Comparison of ENCODE assay signal across 18 cellular contexts in genomic region chr18:398866-399637, GRCh38.
DNase-seq lines count a peak whose midpoint lies in the region; ATAC-seq and TF ChIP-seq lines count a peak whose summit lies in the region.
"Had no signal": no experiment of that assay in that cellular context is flagged by ENCODE, and none has a peak within 500 bp of the region (broad histone marks: within the 10 kb centered on the region; RNA-seq: fewer than 3 reads in every experiment).

No MANE protein-coding gene starts in this region.

- H3K27ac ChIP-seq in IMR-90 (ENCODE audit: insufficient read depth, low read length) (no peak overlapping the region), WERI-Rb-1 (no peak overlapping the region), body of pancreas (no peak overlapping the region)
- H3K27ac ChIP-seq: left lung, parathyroid adenoma had no signal

- ATAC-seq in IMR-90 (ENCODE audit: low read depth) = no peak
- no peak for ATAC-seq in body of pancreas
- no peak for ATAC-seq in HG03520 (IDR thresholded peaks at IDR 0.05; ENCODE audit: unreplicated experiment)
- ATAC-seq: GM12878, K562, left lung, PC-3 had no signal

- H3K14ac ChIP-seq in IMR-90 (replicated peaks; ENCODE audit: low read depth, low read length) = no peak overlapping the region

- H3K27me3 Mint-ChIP-seq in osteocyte (ENCODE audit: unreplicated experiment) = no peaks in the 10 kb centered on the region

- peaks cover 17% of the 10 kb centered on the region for H3K9me1 ChIP-seq in IMR-90 (ENCODE audit: insufficient read depth, low read length)

- H3K23ac ChIP-seq in IMR-90 (ENCODE audit: low read depth, low read length) = no peak overlapping the region

- H3K4me3 ChIP-seq in IMR-90 (ENCODE audit: insufficient read depth, low read depth, low read length) (no peak overlapping the region), WERI-Rb-1 (ENCODE audit: low read depth, low read length) (no peak overlapping the region), body of pancreas (no peak overlapping the region)
- H3K4me3 ChIP-seq: GM12878, K562, left lung had no signal

- DNase-seq in DMS 273 treated with DMSO at 0.1 percent for 48 hours (lab: John Stamatoyannopoulos, UW) = peak; percentile 31
- no peak for DNase-seq in IMR-90
- DNase-seq in WERI-Rb-1 = peak; percentile 26
- DNase-seq in osteocyte (ENCODE audit: extremely low spot score, unreplicated experiment) = no peak
- no peak for DNase-seq in OCI-M1 (lab: John Stamatoyannopoulos, UW)
- DNase-seq in body of pancreas = no peak
- DNase-seq: activated CD4-positive, alpha-beta T cell treated with anti-CD3 and anti-CD28 coated beads, Interleukin-2, amount 50 U/mL, for 4 hours; activated naive CD8-positive, alpha-beta T cell treated with anti-CD3 and anti-CD28 coated beads for 36 hours; activated T-cell treated with anti-CD3 and anti-CD28 coated beads, Interleukin-2, amount 50 U/mL, for 48 hours; left lung; NCI-H1092 treated with DMSO at 0.1 percent for 48 hours; NCI-H446; PC-3; small intestine had no signal

- peaks cover 8% of the 10 kb centered on the region for H3K36me3 Mint-ChIP-seq in osteocyte (ENCODE audit: unreplicated experiment)
- H3K36me3 Mint-ChIP-seq: activated naive CD8-positive, alpha-beta T cell treated with anti-CD3 and anti-CD28 coated beads for 36 hours had no signal

- no peaks in the 10 kb centered on the region for H3K79me1 ChIP-seq in IMR-90 (ENCODE audit: low read depth in 1 of 2, low read length in 2 of 2)

- no peak overlapping the region for H2BK120ac ChIP-seq in IMR-90 (ENCODE audit: low read depth, low read length)

- H3K9me3 ChIP-seq in IMR-90 (ENCODE audit: control insufficient read depth, insufficient read depth, low read length) (no peaks in the 10 kb centered on the region), WERI-Rb-1 (ENCODE audit: severe bottlenecking) (no peaks in the 10 kb centered on the region), body of pancreas (no peaks in the 10 kb centered on the region)
- H3K9me3 ChIP-seq: left lung had no signal

- no peak for TF ChIP-seq RAD21 in IMR-90 (IDR thresholded peaks at IDR 0.05; ENCODE audit: low read length)

- H3K36me3 ChIP-seq in IMR-90 (ENCODE audit: control insufficient read depth, insufficient read depth, low read length) = no peaks in the 10 kb centered on the region
- H3K36me3 ChIP-seq in WERI-Rb-1 = no peaks in the 10 kb centered on the region
- no peaks in the 10 kb centered on the region for H3K36me3 ChIP-seq in body of pancreas (replicated peaks in 1 of 2; ENCODE audit: insufficient read depth in 1 of 2, low read depth in 2 of 2)
- H3K36me3 ChIP-seq: left lung had no signal

- no CpG with 5 or more reads among the region's 8 CpGs for WGBS in IMR-90 (ENCODE audit: extremely low coverage in 2 of 2, insufficient read length in 1 of 2), 2 experiments
- WGBS in body of pancreas, 2 donors = 56 to 84% methylated on average over 7 to 8 of the region's 8 CpGs

- H3K9me3 Mint-ChIP-seq in osteocyte (ENCODE audit: unreplicated experiment) = no peaks in the 10 kb centered on the region
- H3K9me3 Mint-ChIP-seq: activated naive CD8-positive, alpha-beta T cell treated with anti-CD3 and anti-CD28 coated beads for 36 hours had no signal

- no peak overlapping the region for H4K5ac ChIP-seq in IMR-90 (ENCODE audit: low read depth, low read length)

- H3K4me3 Mint-ChIP-seq in osteocyte (ENCODE audit: unreplicated experiment) = no peak overlapping the region
- H3K4me3 Mint-ChIP-seq: activated naive CD8-positive, alpha-beta T cell treated with anti-CD3 and anti-CD28 coated beads for 36 hours had no signal

- H3K4me2 ChIP-seq in IMR-90 (ENCODE audit: low read depth, low read length) = no peak overlapping the region

- H4K91ac ChIP-seq in IMR-90 (ENCODE audit: insufficient read depth, low read depth, low read length) = no peak overlapping the region; the same call in 1 of the 2 replicates

- H3K4me1 ChIP-seq in IMR-90 (ENCODE audit: control insufficient read depth, insufficient read depth, low read length) (peaks cover 27% of the 10 kb centered on the region), body of pancreas (peaks cover 45% of the 10 kb centered on the region)
- H3K4me1 ChIP-seq: parathyroid adenoma had no signal

- no peak overlapping the region; the same call in 1 of the 2 replicates for H3K18ac ChIP-seq in IMR-90 (ENCODE audit: low read depth, low read length)

- intact Hi-C loops in IMR-90 (cut with micrococcal nuclease) (loop anchor here (5.0 to 10.0 kb wide), 2 partner anchors 98 to 216 kb away; no protein-coding TSS in a partner anchor), body of pancreas (cut with DNase I) (no loop called here)

- H2BK20ac ChIP-seq in IMR-90 (ENCODE audit: low read depth, low read length) = peak overlapping the region; percentile 10; the same call in 1 of the 2 replicates

- no peak overlapping the region for H3K56ac ChIP-seq in IMR-90 (ENCODE audit: extremely low read depth, insufficient read depth, low read length)

- no peak overlapping the region; the same call in 1 of the 2 replicates for H3K4ac ChIP-seq in IMR-90 (ENCODE audit: low read depth, low read length)

- peaks cover 59% of the 10 kb centered on the region for H3K4me1 Mint-ChIP-seq in osteocyte (ENCODE audit: unreplicated experiment)
- H3K4me1 Mint-ChIP-seq: activated naive CD8-positive, alpha-beta T cell treated with anti-CD3 and anti-CD28 coated beads for 36 hours had no signal

- TF ChIP-seq CTCF in IMR-90 (conservative IDR thresholded peaks at IDR 0.05; ENCODE audit: low read depth, low read length) (no peak), WERI-Rb-1 (IDR thresholded peaks at IDR 0.05; ENCODE audit: low read depth, low read length) (no peak), osteocyte (IDR thresholded peaks at IDR 0.05) (no peak), body of pancreas (IDR thresholded peaks at IDR 0.05) (no peak)

- POLR2A ChIA-PET in IMR-90 (lab: Charles Lee; ENCODE audit: unreplicated experiment) = no interaction called here

- 0 out of 2 replicates have a peak, but pooled peaks cover 1% of the 10 kb centered on the region for H3K27me3 ChIP-seq in IMR-90 (ENCODE audit: control insufficient read depth, insufficient read depth, low read length)
- H3K27me3 ChIP-seq in WERI-Rb-1 (ENCODE audit: insufficient read depth, low read depth, severe bottlenecking) = no peaks in the 10 kb centered on the region
- H3K27me3 ChIP-seq in body of pancreas = no peaks in the 10 kb centered on the region
- H3K27me3 ChIP-seq: left lung had no signal

- no peak overlapping the region for H2AK9ac ChIP-seq in IMR-90 (replicated peaks; ENCODE audit: low read depth, low read length, poor library complexity)

- dilution Hi-C loops in IMR-90 (cut with HindIII; ENCODE audit: low sequenced_read_pairs, unreplicated experiment) = no loop called here

- no peak overlapping the region for H3K9ac ChIP-seq in IMR-90 (ENCODE audit: low read depth, low read length)
- H3K9ac ChIP-seq: parathyroid adenoma had no signal

- H4K8ac ChIP-seq in IMR-90 (ENCODE audit: low read depth in 2 of 2, low read length in 2 of 2) = no peak overlapping the region

- BruUV-seq in IMR-90 (replicated peaks; lab: Mats Ljungman, UMichigan) = no TSS peak

- H2BK5ac ChIP-seq in IMR-90 (ENCODE audit: low read depth, low read length, poor library complexity, severe bottlenecking) = no peak overlapping the region

- in situ Hi-C loops in IMR-90 (cut with MboI; ENCODE audit: low sequenced_read_pairs) = no loop called here

- CTCF ChIA-PET in IMR-90 (lab: Yijun Ruan, JAX) = interaction anchor here (0.5 to 1.3 kb wide), 4 partner anchors 26 to 301 kb away, joined by 3 to 4 read pairs (median 3); no protein-coding TSS in a partner anchor

- TF ChIP-seq POLR2A in IMR-90 (IDR thresholded peaks at IDR 0.05; ENCODE audit: low read depth, low read length) (no peak), body of pancreas (IDR thresholded peaks at IDR 0.05) (no peak)

- peaks cover 4% of the 10 kb centered on the region; the same call in 1 of the 2 replicates for H4K20me1 ChIP-seq in IMR-90 (ENCODE audit: insufficient read depth, low read length)

- H2BK15ac ChIP-seq in IMR-90 (ENCODE audit: low read depth, low read length) = peak overlapping the region; percentile 9; the same call in 1 of the 3 replicates

- H2AFZ ChIP-seq in IMR-90 (replicated peaks; ENCODE audit: low read length, poor library complexity) = no peak overlapping the region
- H2AFZ ChIP-seq: parathyroid adenoma had no signal

- peak overlapping the region; percentile 29; the same call in 1 of the 2 replicates for H2AK5ac ChIP-seq in IMR-90 (ENCODE audit: low read depth, low read length)

- H3K27ac Mint-ChIP-seq in osteocyte (ENCODE audit: unreplicated experiment) = peak overlapping the region; percentile 21
- H3K27ac Mint-ChIP-seq: activated naive CD8-positive, alpha-beta T cell treated with anti-CD3 and anti-CD28 coated beads for 36 hours had no signal

TF ChIP-seq in IMR-90, 13 proteins besides CTCF, POLR2A, EP300 and RAD21:
- TF ChIP-seq BHLHE40 (IDR thresholded peaks at IDR 0.05; ENCODE audit: low read depth, low read length) (no peak), NFE2L2 (IDR thresholded peaks at IDR 0.05; ENCODE audit: low read depth, low read length) (no peak), MAFK (IDR thresholded peaks at IDR 0.05; ENCODE audit: low read depth, low read length) (no peak), RCOR1 (IDR thresholded peaks at IDR 0.05; ENCODE audit: insufficient replicate concordance, low read length) (no peak), MAZ (IDR thresholded peaks at IDR 0.05; ENCODE audit: borderline replicate concordance, low read depth, low read length) (no peak), CEBPB (IDR thresholded peaks at IDR 0.05; ENCODE audit: low read depth, low read length) (no peak), RFX5 (IDR thresholded peaks at IDR 0.05; ENCODE audit: low read depth, low read length) (no peak), USF2 (IDR thresholded peaks at IDR 0.05; ENCODE audit: low read depth, low read length) (no peak), MXI1 (IDR thresholded peaks at IDR 0.05; ENCODE audit: borderline replicate concordance, low read depth, low read length) (no peak), FOS (IDR thresholded peaks at IDR 0.05; ENCODE audit: low read depth, low read length) (no peak), CHD1 (IDR thresholded peaks at IDR 0.05; ENCODE audit: low read depth, low read length) (no peak)

Comparison
In these comparisons a context has a peak if more than half of its experiments do, and no peak if none do; other contexts are left out.
1. DNase-seq: peak in DMS 273 treated with DMSO at 0.1 percent for 48 hours (single experiment) and WERI-Rb-1 (single experiment); none in IMR-90 (single experiment), osteocyte (single experiment), OCI-M1 (single experiment) and body of pancreas (0 of 4).